24 cellular contexts compared by ENCODE assay signal in genomic region chr10:121129266-121129665, GRCh38.
"Had no signal": no experiment of that assay in that cellular context is flagged by ENCODE, and none has a peak within 500 bp of the region (broad histone marks: within the 10 kb centered on the region; RNA-seq: fewer than 3 reads in every experiment).

No MANE protein-coding gene starts in this region.

- ATAC-seq: left colon; natural killer cell; right cardiac atrium; sciatic nerve; stimulated activated naive B cell treated with anti-CD40 and anti-IgM and Interleukin-4, amounts not matched to agents 10 μg/mL and 1 μg/mL and 100 μg/mL, for 72 hours; stimulated activated naive CD8-positive, alpha-beta T cell treated with anti-CD3 and anti-CD28 coated beads, Interleukin-15, Interleukin-2, amounts not matched to agents 100 U/mL and 50 U/mL, for 24 hours had no signal

- H3K4me1 Mint-ChIP-seq: immature natural killer cell; naive B cell; natural killer cell; stimulated activated naive B cell treated with anti-CD40 and anti-IgM and Interleukin-4, amounts not matched to agents 10 μg/mL and 1 μg/mL and 100 μg/mL, for 72 hours had no signal

- DNase-seq: hypothalamus; immature natural killer cell; kidney; left colon; left ventricle myocardium inferior; mesendoderm; naive B cell; natural killer cell; ovary; right cardiac atrium; stimulated activated CD4-positive, alpha-beta T cell treated with anti-CD3 and anti-CD28 coated beads, Interleukin-12 subunit alpha, Interleukin-12 subunit beta, amount 100 ng/mL, for 4 hours; stimulated activated CD4-positive, alpha-beta T cell treated with anti-CD3 and anti-CD28 coated beads, Interleukin-15, amount 100 ng/mL, for 24 hours; stimulated activated CD4-positive, alpha-beta T cell treated with anti-CD3 and anti-CD28 coated beads, Interleukin-2, amount 100 ng/mL, for 24 hours; stimulated activated CD4-positive, alpha-beta T cell treated with anti-CD3 and anti-CD28 coated beads, Interleukin-4, amount 100 ng/mL, for 1 hour; stimulated activated naive B cell treated with anti-CD40 and anti-IgM and Interleukin-4, amounts not matched to agents 10 μg/mL and 1 μg/mL and 100 μg/mL, for 72 hours; stimulated activated naive CD8-positive, alpha-beta T cell treated with anti-CD3 and anti-CD28 coated beads, Interleukin-15, Interleukin-2, amounts not matched to agents 100 U/mL and 50 U/mL, for 24 hours; stomach; transverse colon; uterus had no signal

- H3K27me3 Mint-ChIP-seq: naive B cell; stimulated activated naive B cell treated with anti-CD40 and anti-IgM and Interleukin-4, amounts not matched to agents 10 μg/mL and 1 μg/mL and 100 μg/mL, for 72 hours had no signal

- H3K9me3 Mint-ChIP-seq: immature natural killer cell, mesothelial cell of epicardium had no signal

- H3K27ac Mint-ChIP-seq: immature natural killer cell; mesothelial cell of epicardium; naive B cell; natural killer cell; progenitor cell of endocrine pancreas; stimulated activated naive B cell treated with anti-CD40 and anti-IgM and Interleukin-4, amounts not matched to agents 10 μg/mL and 1 μg/mL and 100 μg/mL, for 72 hours had no signal

- H3K27ac ChIP-seq: left ventricle myocardium inferior, ovary, skin epidermis, stomach, suprapubic skin, transverse colon, uterus had no signal

- H3K36me3 Mint-ChIP-seq: immature natural killer cell; mesothelial cell of epicardium; naive B cell; natural killer cell; stimulated activated naive B cell treated with anti-CD40 and anti-IgM and Interleukin-4, amounts not matched to agents 10 μg/mL and 1 μg/mL and 100 μg/mL, for 72 hours had no signal

- H3K4me3 Mint-ChIP-seq: immature natural killer cell; mesothelial cell of epicardium; natural killer cell; stimulated activated naive B cell treated with anti-CD40 and anti-IgM and Interleukin-4, amounts not matched to agents 10 μg/mL and 1 μg/mL and 100 μg/mL, for 72 hours had no signal
